9 cellular contexts compared by ENCODE assay signal in the genomic region with DNA sequence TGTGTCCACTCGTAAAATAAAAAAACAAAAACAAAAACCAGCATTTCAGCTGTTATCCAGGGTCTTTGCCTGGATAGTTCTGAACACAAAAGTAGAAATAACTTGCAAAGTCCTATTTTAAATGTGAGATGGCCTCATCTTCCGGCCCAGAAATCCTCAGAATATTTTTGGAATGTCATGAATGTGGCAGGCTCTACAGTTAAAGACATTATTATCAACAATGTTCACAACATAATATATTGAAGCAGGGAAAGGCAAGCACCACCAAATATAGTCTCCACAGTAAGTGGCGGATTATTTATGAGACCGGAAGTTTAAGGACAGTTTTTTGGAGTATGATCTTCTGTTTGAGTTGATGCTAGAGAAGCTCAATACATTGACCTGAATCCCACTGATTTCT. TPM values are rescaled to one million over a fixed set of nuclear protein-coding genes. Genes with fewer than 3 reads are reported as not detected.
DNase-seq lines count a peak whose midpoint lies in the region; ATAC-seq and TF ChIP-seq lines count a peak whose summit lies in the region.
"Had no signal": no experiment of that assay in that cellular context is flagged by ENCODE, and none has a peak within 500 bp of the region (broad histone marks: within the 10 kb centered on the region; RNA-seq: fewer than 3 reads in every experiment).

No MANE protein-coding gene starts in this region.

- H3K36me3 ChIP-seq in CD4-positive, CD25-positive, alpha-beta regulatory T cell (ENCODE audit: control insufficient read depth, insufficient read depth, low read length), result no peaks in the 10 kb centered on the region

- peak overlapping the region; percentile 65 to 91 (median 72) for H3K4me3 Mint-ChIP-seq in CD4-positive, CD25-positive, alpha-beta regulatory T cell
- peak overlapping the region; percentile 60 for H3K4me3 Mint-ChIP-seq in natural killer cell treated with Interleukin-12 subunit alpha and Interleukin-12 subunit beta and Interleukin-15 and Interleukin-18, amount 100 ng/mL, for 72 hours

- H3K4me3 ChIP-seq in CD4-positive, CD25-positive, alpha-beta regulatory T cell (ENCODE audit: low read depth, low read length), result no peak overlapping the region
- peak overlapping the region; percentile 92 for H3K4me3 ChIP-seq in coronary artery

- no peaks in the 10 kb centered on the region for H3K9me3 ChIP-seq in CD4-positive, CD25-positive, alpha-beta regulatory T cell (ENCODE audit: control insufficient read depth in 2 of 2, low read length in 2 of 2)

- H3K27ac Mint-ChIP-seq in CD4-positive, CD25-positive, alpha-beta regulatory T cell, result no peak overlapping the region
- no peak overlapping the region for H3K27ac Mint-ChIP-seq in natural killer cell treated with Interleukin-12 subunit alpha and Interleukin-12 subunit beta and Interleukin-15 and Interleukin-18, amount 100 ng/mL, for 72 hours

- no peak for TF ChIP-seq CTCF in coronary artery (IDR thresholded peaks at IDR 0.05)

- H3K27me3 ChIP-seq in CD4-positive, CD25-positive, alpha-beta regulatory T cell (ENCODE audit: control insufficient read depth, insufficient read depth, low read length), result peaks cover 10% of the 10 kb centered on the region

- no peak for DNase-seq in CD4-positive, CD25-positive, alpha-beta regulatory T cell
- peak; percentile 55 for DNase-seq in M059J (ENCODE audit: low read depth)
- no peak for DNase-seq in coronary artery (ENCODE audit: low spot score)
- DNase-seq in natural killer cell treated with Interleukin-12 subunit alpha and Interleukin-12 subunit beta and Interleukin-15 and Interleukin-18, amount 100 ng/mL, for 72 hours (ENCODE audit: low spot score), result no peak
- no peak for DNase-seq in foreskin melanocyte
- no peak for DNase-seq in HT-29 (ENCODE audit: low spot score)
- DNase-seq: NCI-H187 had no signal

- peaks cover 63% of the 10 kb centered on the region for H3K27me3 Mint-ChIP-seq in CD4-positive, CD25-positive, alpha-beta regulatory T cell
- H3K27me3 Mint-ChIP-seq in natural killer cell treated with Interleukin-12 subunit alpha and Interleukin-12 subunit beta and Interleukin-15 and Interleukin-18, amount 100 ng/mL, for 72 hours, result peaks cover 23 to 28% of the 10 kb centered on the region in 2 donors

- H3K4me1 Mint-ChIP-seq in CD4-positive, CD25-positive, alpha-beta regulatory T cell, result peaks cover 6 to 24% (median 12%) of the 10 kb centered on the region in 4 donors
- H3K4me1 Mint-ChIP-seq in natural killer cell treated with Interleukin-12 subunit alpha and Interleukin-12 subunit beta and Interleukin-15 and Interleukin-18, amount 100 ng/mL, for 72 hours (ENCODE audit: low read depth in 2 of 2), result peaks cover 10 to 11% of the 10 kb centered on the region in 2 donors

- H3K9me3 Mint-ChIP-seq in CD4-positive, CD25-positive, alpha-beta regulatory T cell, result no peaks in the 10 kb centered on the region
- H3K9me3 Mint-ChIP-seq in natural killer cell treated with Interleukin-12 subunit alpha and Interleukin-12 subunit beta and Interleukin-15 and Interleukin-18, amount 100 ng/mL, for 72 hours, result no peaks in the 10 kb centered on the region

- ATAC-seq in CD4-positive, CD25-positive, alpha-beta regulatory T cell (ENCODE audit: low read depth in 2 of 2), result no peak
- no peak for ATAC-seq in natural killer cell treated with Interleukin-12 subunit alpha and Interleukin-12 subunit beta and Interleukin-15 and Interleukin-18, amount 100 ng/mL, for 72 hours
- ATAC-seq in HG02885 (IDR thresholded peaks at IDR 0.05; ENCODE audit: poor library complexity, unreplicated experiment) (no peak), GM18511 (IDR thresholded peaks at IDR 0.05; ENCODE audit: unreplicated experiment) (no peak)

- H3K36me3 Mint-ChIP-seq in CD4-positive, CD25-positive, alpha-beta regulatory T cell, result no peaks in the 10 kb centered on the region
- no peaks in the 10 kb centered on the region for H3K36me3 Mint-ChIP-seq in natural killer cell treated with Interleukin-12 subunit alpha and Interleukin-12 subunit beta and Interleukin-15 and Interleukin-18, amount 100 ng/mL, for 72 hours

- no peak overlapping the region for H3K27ac ChIP-seq in CD4-positive, CD25-positive, alpha-beta regulatory T cell (ENCODE audit: insufficient read depth, low read length, poor library complexity, severe bottlenecking)
- H3K27ac ChIP-seq in coronary artery, result peak overlapping the region; percentile 92 to 96

- peaks cover 14% of the 10 kb centered on the region for H3K4me1 ChIP-seq in CD4-positive, CD25-positive, alpha-beta regulatory T cell (ENCODE audit: control insufficient read depth, insufficient read depth, low read length, poor library complexity, severe bottlenecking)

RNA-seq across cellular contexts. Expression of gene C1orf198, which starts 1.2 kb away (rescaled TPM):
- 3.8 TPM for total RNA-seq in CD4-positive, CD25-positive, alpha-beta regulatory T cell
- 1 to 10 TPM; 3.1 to 5.3 (median 4.3) TPM for polyA plus RNA-seq in CD4-positive, CD25-positive, alpha-beta regulatory T cell
- total RNA-seq in M059J (2014; rRNA removed; shearing (Covaris generic)), result 56.8 and 83.4 TPM in 2 replicates
- 1 to 10 TPM; 2.0 to 3.7 TPM for total RNA-seq in natural killer cell treated with Interleukin-12 subunit alpha and Interleukin-12 subunit beta and Interleukin-15 and Interleukin-18, amount 100 ng/mL, for 72 hours
- 29.7 and 35.0 TPM in 2 replicates for total RNA-seq in HT-29 (2014; rRNA removed; shearing (Covaris generic))
